ENCODE assay signal across 21 cellular contexts in genomic region chr19:45659096-45659729, GRCh38. TPM values are rescaled to one million over a fixed set of nuclear protein-coding genes. Genes with fewer than 3 reads are reported as not detected.
DNase-seq lines count a peak whose midpoint lies in the region; ATAC-seq and TF ChIP-seq lines count a peak whose summit lies in the region.
"Had no signal": no experiment of that assay in that cellular context is flagged by ENCODE, and none has a peak within 500 bp of the region (broad histone marks: within the 10 kb centered on the region; RNA-seq: fewer than 3 reads in every experiment).

No MANE protein-coding gene starts in this region.

- ATAC-seq in activated naive CD4-positive, alpha-beta T cell treated with anti-CD3 and anti-CD28 coated beads, Interleukin-2, amount 50 U/mL, for 72 hours: no peak
- peak; percentile 36 for ATAC-seq in stimulated activated memory B cell treated with anti-CD40 and anti-IgM and Interleukin-4, amounts not matched to agents 10 μg/mL and 1 μg/mL and 100 μg/mL, for 72 hours
- ATAC-seq: PC-3 had no signal

- H3K4me1 Mint-ChIP-seq in endothelial cell (ENCODE audit: unreplicated experiment): peaks cover 3% of the 10 kb centered on the region
- no peaks in the 10 kb centered on the region for H3K4me1 Mint-ChIP-seq in stimulated activated memory B cell treated with anti-CD40 and anti-IgM and Interleukin-4, amounts not matched to agents 10 μg/mL and 1 μg/mL and 100 μg/mL, for 72 hours

- H3K36me3 ChIP-seq in WERI-Rb-1: no peaks in the 10 kb centered on the region
- H3K36me3 ChIP-seq: SJSA1 had no signal

- H3K36me3 Mint-ChIP-seq in activated naive CD4-positive, alpha-beta T cell treated with anti-CD3 and anti-CD28 coated beads, Interleukin-2, amount 50 U/mL, for 72 hours: no peaks in the 10 kb centered on the region
- peaks cover 3% of the 10 kb centered on the region for H3K36me3 Mint-ChIP-seq in endothelial cell (ENCODE audit: low read depth, unreplicated experiment)
- no peaks in the 10 kb centered on the region for H3K36me3 Mint-ChIP-seq in stimulated activated memory B cell treated with anti-CD40 and anti-IgM and Interleukin-4, amounts not matched to agents 10 μg/mL and 1 μg/mL and 100 μg/mL, for 72 hours

- peak overlapping the region; percentile 87 for H3K27ac ChIP-seq in WERI-Rb-1
- H3K27ac ChIP-seq: SJSA1 had no signal

- peak overlapping the region; percentile 0 to 13 for H3K27ac Mint-ChIP-seq in activated naive CD4-positive, alpha-beta T cell treated with anti-CD3 and anti-CD28 coated beads, Interleukin-2, amount 50 U/mL, for 72 hours
- no peak overlapping the region for H3K27ac Mint-ChIP-seq in endothelial cell (ENCODE audit: unreplicated experiment)
- H3K27ac Mint-ChIP-seq in stimulated activated memory B cell treated with anti-CD40 and anti-IgM and Interleukin-4, amounts not matched to agents 10 μg/mL and 1 μg/mL and 100 μg/mL, for 72 hours: no peak overlapping the region

- TF ChIP-seq CTCF in WERI-Rb-1 (IDR thresholded peaks at IDR 0.05; ENCODE audit: low read depth, low read length) (no peak), endothelial cell (IDR thresholded peaks at IDR 0.05; ENCODE audit: unreplicated experiment) (no peak)

- H3K9me3 Mint-ChIP-seq in activated naive CD4-positive, alpha-beta T cell treated with anti-CD3 and anti-CD28 coated beads, Interleukin-2, amount 50 U/mL, for 72 hours: no peaks in the 10 kb centered on the region
- H3K9me3 Mint-ChIP-seq in endothelial cell (ENCODE audit: unreplicated experiment): no peaks in the 10 kb centered on the region
- H3K9me3 Mint-ChIP-seq in stimulated activated memory B cell treated with anti-CD40 and anti-IgM and Interleukin-4, amounts not matched to agents 10 μg/mL and 1 μg/mL and 100 μg/mL, for 72 hours: no peaks in the 10 kb centered on the region

- peaks cover 4% of the 10 kb centered on the region for H3K27me3 Mint-ChIP-seq in endothelial cell (ENCODE audit: unreplicated experiment)
- peaks cover 41% of the 10 kb centered on the region for H3K27me3 Mint-ChIP-seq in stimulated activated memory B cell treated with anti-CD40 and anti-IgM and Interleukin-4, amounts not matched to agents 10 μg/mL and 1 μg/mL and 100 μg/mL, for 72 hours

- H3K4me3 Mint-ChIP-seq in endothelial cell (ENCODE audit: unreplicated experiment): peak overlapping the region; percentile 53
- no peak overlapping the region for H3K4me3 Mint-ChIP-seq in stimulated activated memory B cell treated with anti-CD40 and anti-IgM and Interleukin-4, amounts not matched to agents 10 μg/mL and 1 μg/mL and 100 μg/mL, for 72 hours

- H3K27me3 ChIP-seq in WERI-Rb-1 (ENCODE audit: insufficient read depth, low read depth, severe bottlenecking): no peaks in the 10 kb centered on the region
- H3K27me3 ChIP-seq: SJSA1 had no signal

- no peak for DNase-seq in activated naive CD4-positive, alpha-beta T cell treated with anti-CD3 and anti-CD28 coated beads, Interleukin-2, amount 50 U/mL, for 72 hours (ENCODE audit: low spot score in 2 of 2)
- no peak for DNase-seq in activated naive CD4-positive, alpha-beta T cell (lab: John Stamatoyannopoulos, UW)
- DNase-seq in WERI-Rb-1: peak; percentile 32
- no peak for DNase-seq in endothelial cell (ENCODE audit: low spot score)
- no peak for DNase-seq in stimulated activated CD4-positive, alpha-beta T cell treated with anti-CD3 and anti-CD28 coated beads, Interleukin-4, amount 100 ng/mL, for 1 hour
- no peak for DNase-seq in NCI-H146 (lab: John Stamatoyannopoulos, UW)
- DNase-seq in germinal center (ENCODE audit: low spot score): no peak
- DNase-seq: C1 segment of cervical spinal cord, DMS 273 treated with DMSO at 0.1 percent for 48 hours, GF-D8, IMR-90, Kasumi-1, MM.1S, NCI-H1092 treated with DMSO at 0.1 percent for 48 hours, NCI-H187, NCI-H446, PC-3 had no signal

- no peaks in the 10 kb centered on the region for H3K9me3 ChIP-seq in WERI-Rb-1 (ENCODE audit: severe bottlenecking)
- H3K9me3 ChIP-seq: SJSA1 had no signal

- no peak overlapping the region for H3K4me3 ChIP-seq in WERI-Rb-1 (ENCODE audit: low read depth, low read length)
- H3K4me3 ChIP-seq: SJSA1 had no signal

RNA-seq across cellular contexts. Expression of gene GIPR, which starts 8.8 kb away (rescaled TPM):
- 10 to 100 TPM in 1 of 2 donors, 1 to 10 TPM in 1; 7.0 to 15.7 TPM for total RNA-seq in activated naive CD4-positive, alpha-beta T cell treated with anti-CD3 and anti-CD28 coated beads, Interleukin-2, amount 50 U/mL, for 72 hours
- total RNA-seq in endothelial cell (ENCODE audit: unreplicated experiment): 1.6 TPM
- total RNA-seq: H4 had no signal

RNA-seq across cellular contexts. Expression of gene EML2, which starts 20.0 kb away (rescaled TPM):
- total RNA-seq in activated naive CD4-positive, alpha-beta T cell treated with anti-CD3 and anti-CD28 coated beads, Interleukin-2, amount 50 U/mL, for 72 hours: 100 to 1,000 TPM; 142 to 161 TPM
- 20.3 TPM for total RNA-seq in endothelial cell (ENCODE audit: unreplicated experiment)

RNA-seq across cellular contexts. Expression of gene SNRPD2, which starts 32.5 kb away (rescaled TPM):
- total RNA-seq in activated naive CD4-positive, alpha-beta T cell treated with anti-CD3 and anti-CD28 coated beads, Interleukin-2, amount 50 U/mL, for 72 hours: 100 to 1,000 TPM; 755 to 839 TPM
- 479 TPM for total RNA-seq in endothelial cell (ENCODE audit: unreplicated experiment)

RNA-seq across cellular contexts. Expression of gene QPCTL, which starts 33.3 kb away (rescaled TPM):
- 10 to 100 TPM; 21.0 to 30.6 TPM for total RNA-seq in activated naive CD4-positive, alpha-beta T cell treated with anti-CD3 and anti-CD28 coated beads, Interleukin-2, amount 50 U/mL, for 72 hours
- total RNA-seq in endothelial cell (ENCODE audit: unreplicated experiment): 10.6 TPM

RNA-seq across cellular contexts. Expression of gene GPR4, which starts 57.2 kb away (rescaled TPM):
- total RNA-seq in activated naive CD4-positive, alpha-beta T cell treated with anti-CD3 and anti-CD28 coated beads, Interleukin-2, amount 50 U/mL, for 72 hours: under 1 TPM in 1 of 2 donors, not detected in 1; 0.09 TPM
- 13.5 TPM for total RNA-seq in endothelial cell (ENCODE audit: unreplicated experiment)
- total RNA-seq: A172, H4, IMR-90, SJSA1 had no signal

Comparison
In these comparisons a context has a peak if more than half of its experiments do, and no peak if none do; other contexts are left out.
1. H3K27ac Mint-ChIP-seq: peak in activated naive CD4-positive, alpha-beta T cell treated with anti-CD3 and anti-CD28 coated beads, Interleukin-2, amount 50 U/mL, for 72 hours (2 of 2); none in endothelial cell (single experiment) and stimulated activated memory B cell treated with anti-CD40 and anti-IgM and Interleukin-4, amounts not matched to agents 10 μg/mL and 1 μg/mL and 100 μg/mL, for 72 hours (single experiment).